ENCODE assay signal across 8 cellular contexts in genomic region chrX:73944582-73944947, GRCh38.
DNase-seq lines count a peak whose midpoint lies in the region; ATAC-seq and TF ChIP-seq lines count a peak whose summit lies in the region.

No MANE protein-coding gene starts in this region.

- peak overlapping the region; percentile 76 to 93 for H3K9ac ChIP-seq in duodenal mucosa (ENCODE audit: low read depth in 1 of 2, low read length in 2 of 2)

- H3K36me3 Mint-ChIP-seq in natural killer cell, result no peaks in the 10 kb centered on the region

- peaks cover 0 to 4% of the 10 kb centered on the region in 2 donors for H3K36me3 ChIP-seq in duodenal mucosa (ENCODE audit: control insufficient read depth in 1 of 2, insufficient read depth in 2 of 2, low read length in 2 of 2)

- H3K27ac Mint-ChIP-seq in natural killer cell, result peak overlapping the region; percentile 84

- H3K27me3 Mint-ChIP-seq in natural killer cell (ENCODE audit: low read depth in 2 of 2), result no peaks in the 10 kb centered on the region

- H3K4me1 Mint-ChIP-seq in natural killer cell, result peaks cover 22 to 34% of the 10 kb centered on the region in 2 donors

- intact Hi-C loops in natural killer cell (cut with micrococcal nuclease), result no loop called here

- H3K27ac ChIP-seq in duodenal mucosa (ENCODE audit: low read depth, low read length), result peak overlapping the region; percentile 30

- no peaks in the 10 kb centered on the region for H3K27me3 ChIP-seq in duodenal mucosa (ENCODE audit: control insufficient read depth in 1 of 2, insufficient read depth in 2 of 2, low read length in 2 of 2)

- H3K9me3 Mint-ChIP-seq in natural killer cell, result no peaks in the 10 kb centered on the region

- peak overlapping the region; percentile 87 for H3K4me3 Mint-ChIP-seq in natural killer cell

- DNase-seq in NCI-H69 (lab: John Stamatoyannopoulos, UW) (peak; percentile 27), natural killer cell (no peak), NCI-H526 treated with DMSO at 0.1 percent for 48 hours (lab: John Stamatoyannopoulos, UW) (no peak), GM10266 (ENCODE audit: extremely low spot score) (no peak), UCSD-AML1 (lab: John Stamatoyannopoulos, UW; ENCODE audit: unreplicated experiment) (no peak)

- no peaks in the 10 kb centered on the region for H3K4me1 ChIP-seq in duodenal mucosa (ENCODE audit: control insufficient read depth in 1 of 2, insufficient read depth in 2 of 2, low read length in 2 of 2)

- TF ChIP-seq CTCF in natural killer cell (IDR thresholded peaks at IDR 0.05) (no peak), GM10266 (IDR thresholded peaks at IDR 0.05; ENCODE audit: control insufficient read depth, insufficient read depth, low read depth, missing control alignments) (no peak)

- H3K9me3 ChIP-seq in duodenal mucosa (ENCODE audit: control insufficient read depth in 1 of 2, low read length in 2 of 2), result no peaks in the 10 kb centered on the region

- H3K4me3 ChIP-seq in duodenal mucosa (ENCODE audit: low read depth in 1 of 2, low read length in 2 of 2), result peak overlapping the region; percentile 75 to 95

- ATAC-seq in GM18511 (IDR thresholded peaks at IDR 0.05; ENCODE audit: unreplicated experiment) (peak; percentile 23), natural killer cell (peak in 2 of 3 donors; percentile 3 to 6), HG02610 (IDR thresholded peaks at IDR 0.05; ENCODE audit: unreplicated experiment) (no peak)
